ENCODE assay signal across 1 cellular context in the genomic region with DNA sequence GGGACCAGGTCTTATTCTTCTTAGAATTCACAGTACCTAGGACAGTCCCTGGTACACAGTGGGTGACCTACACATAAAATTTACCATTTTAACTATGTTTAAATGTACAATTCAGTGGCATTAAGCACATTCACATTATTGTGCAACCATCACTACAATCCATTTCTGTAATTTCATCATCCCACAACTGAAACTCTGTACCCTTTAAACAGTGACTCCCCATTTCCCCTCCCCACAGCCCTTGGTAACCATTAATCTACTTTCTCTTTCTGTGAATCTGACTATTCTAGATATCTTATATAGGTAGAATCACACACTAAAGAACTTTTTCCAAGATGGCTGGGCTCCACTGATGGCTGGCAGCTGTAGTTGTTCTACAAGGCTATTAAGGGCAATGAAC.
A peak's percentile ranks its signal among the peaks of the same experiment; 100 is the strongest.
TF ChIP-seq lines count a peak whose summit lies in the region.

No MANE protein-coding gene starts in this region.

TF ChIP-seq in HepG2, 621 proteins besides CTCF, POLR2A, EP300 and RAD21 (continued from another document and continues in another):
- TF ChIP-seq, protein P1, sequence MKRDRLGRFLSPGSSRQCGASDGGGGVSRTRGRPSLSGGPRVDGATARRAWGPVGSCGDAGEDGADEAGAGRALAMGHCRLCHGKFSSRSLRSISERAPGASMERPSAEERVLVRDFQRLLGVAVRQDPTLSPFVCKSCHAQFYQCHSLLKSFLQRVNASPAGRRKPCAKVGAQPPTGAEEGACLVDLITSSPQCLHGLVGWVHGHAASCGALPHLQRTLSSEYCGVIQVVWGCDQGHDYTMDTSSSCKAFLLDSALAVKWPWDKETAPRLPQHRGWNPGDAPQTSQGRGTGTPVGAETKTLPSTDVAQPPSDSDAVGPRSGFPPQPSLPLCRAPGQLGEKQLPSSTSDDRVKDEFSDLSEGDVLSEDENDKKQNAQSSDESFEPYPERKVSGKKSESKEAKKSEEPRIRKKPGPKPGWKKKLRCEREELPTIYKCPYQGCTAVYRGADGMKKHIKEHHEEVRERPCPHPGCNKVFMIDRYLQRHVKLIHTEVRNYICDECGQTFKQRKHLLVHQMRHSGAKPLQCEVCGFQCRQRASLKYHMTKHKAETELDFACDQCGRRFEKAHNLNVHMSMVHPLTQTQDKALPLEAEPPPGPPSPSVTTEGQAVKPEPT (CRISPR knock-in tag; IDR thresholded peaks at IDR 0.05; ENCODE audit: low read depth) = no peak
- TF ChIP-seq, protein P2, sequence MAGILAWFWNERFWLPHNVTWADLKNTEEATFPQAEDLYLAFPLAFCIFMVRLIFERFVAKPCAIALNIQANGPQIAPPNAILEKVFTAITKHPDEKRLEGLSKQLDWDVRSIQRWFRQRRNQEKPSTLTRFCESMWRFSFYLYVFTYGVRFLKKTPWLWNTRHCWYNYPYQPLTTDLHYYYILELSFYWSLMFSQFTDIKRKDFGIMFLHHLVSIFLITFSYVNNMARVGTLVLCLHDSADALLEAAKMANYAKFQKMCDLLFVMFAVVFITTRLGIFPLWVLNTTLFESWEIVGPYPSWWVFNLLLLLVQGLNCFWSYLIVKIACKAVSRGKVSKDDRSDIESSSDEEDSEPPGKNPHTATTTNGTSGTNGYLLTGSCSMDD (CRISPR knock-in tag; IDR thresholded peaks at IDR 0.05) = no peak
- TF ChIP-seq SETDB1 (CRISPR knock-in tag; IDR thresholded peaks at IDR 0.05; ENCODE audit: borderline replicate concordance) = no peak
- TF ChIP-seq ZNF430 (CRISPR knock-in tag; IDR thresholded peaks at IDR 0.05) = no peak
- no peak for TF ChIP-seq ZNF652 (CRISPR knock-in tag; IDR thresholded peaks at IDR 0.05; ENCODE audit: borderline replicate concordance, low read depth)
- no peak for TF ChIP-seq ZNF563 (CRISPR knock-in tag; IDR thresholded peaks at IDR 0.05)
- TF ChIP-seq, protein P3, sequence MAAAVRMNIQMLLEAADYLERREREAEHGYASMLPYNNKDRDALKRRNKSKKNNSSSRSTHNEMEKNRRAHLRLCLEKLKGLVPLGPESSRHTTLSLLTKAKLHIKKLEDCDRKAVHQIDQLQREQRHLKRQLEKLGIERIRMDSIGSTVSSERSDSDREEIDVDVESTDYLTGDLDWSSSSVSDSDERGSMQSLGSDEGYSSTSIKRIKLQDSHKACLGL (CRISPR knock-in tag; IDR thresholded peaks at IDR 0.05) = no peak
- TF ChIP-seq, protein P4, sequence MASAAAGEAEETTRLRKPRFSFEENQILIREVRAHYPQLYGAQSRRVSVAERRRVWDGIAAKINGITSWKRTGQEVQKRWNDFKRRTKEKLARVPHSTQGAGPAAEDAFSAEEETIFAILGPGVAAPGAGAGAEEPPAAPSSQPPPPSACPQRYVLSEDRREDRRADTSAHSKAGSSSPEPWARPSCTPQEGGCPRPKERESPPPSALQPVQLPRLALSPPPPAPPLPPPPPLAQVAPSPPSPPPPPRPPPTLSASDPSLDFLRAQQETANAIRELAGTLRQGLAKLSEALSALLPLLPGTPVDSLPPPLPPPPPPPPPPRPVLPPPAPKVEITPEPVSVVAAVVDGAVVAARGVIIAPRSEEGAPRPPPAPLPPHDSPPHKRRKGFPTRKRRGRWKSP (CRISPR knock-in tag; IDR thresholded peaks at IDR 0.05) = no peak
- TF ChIP-seq, protein P5, sequence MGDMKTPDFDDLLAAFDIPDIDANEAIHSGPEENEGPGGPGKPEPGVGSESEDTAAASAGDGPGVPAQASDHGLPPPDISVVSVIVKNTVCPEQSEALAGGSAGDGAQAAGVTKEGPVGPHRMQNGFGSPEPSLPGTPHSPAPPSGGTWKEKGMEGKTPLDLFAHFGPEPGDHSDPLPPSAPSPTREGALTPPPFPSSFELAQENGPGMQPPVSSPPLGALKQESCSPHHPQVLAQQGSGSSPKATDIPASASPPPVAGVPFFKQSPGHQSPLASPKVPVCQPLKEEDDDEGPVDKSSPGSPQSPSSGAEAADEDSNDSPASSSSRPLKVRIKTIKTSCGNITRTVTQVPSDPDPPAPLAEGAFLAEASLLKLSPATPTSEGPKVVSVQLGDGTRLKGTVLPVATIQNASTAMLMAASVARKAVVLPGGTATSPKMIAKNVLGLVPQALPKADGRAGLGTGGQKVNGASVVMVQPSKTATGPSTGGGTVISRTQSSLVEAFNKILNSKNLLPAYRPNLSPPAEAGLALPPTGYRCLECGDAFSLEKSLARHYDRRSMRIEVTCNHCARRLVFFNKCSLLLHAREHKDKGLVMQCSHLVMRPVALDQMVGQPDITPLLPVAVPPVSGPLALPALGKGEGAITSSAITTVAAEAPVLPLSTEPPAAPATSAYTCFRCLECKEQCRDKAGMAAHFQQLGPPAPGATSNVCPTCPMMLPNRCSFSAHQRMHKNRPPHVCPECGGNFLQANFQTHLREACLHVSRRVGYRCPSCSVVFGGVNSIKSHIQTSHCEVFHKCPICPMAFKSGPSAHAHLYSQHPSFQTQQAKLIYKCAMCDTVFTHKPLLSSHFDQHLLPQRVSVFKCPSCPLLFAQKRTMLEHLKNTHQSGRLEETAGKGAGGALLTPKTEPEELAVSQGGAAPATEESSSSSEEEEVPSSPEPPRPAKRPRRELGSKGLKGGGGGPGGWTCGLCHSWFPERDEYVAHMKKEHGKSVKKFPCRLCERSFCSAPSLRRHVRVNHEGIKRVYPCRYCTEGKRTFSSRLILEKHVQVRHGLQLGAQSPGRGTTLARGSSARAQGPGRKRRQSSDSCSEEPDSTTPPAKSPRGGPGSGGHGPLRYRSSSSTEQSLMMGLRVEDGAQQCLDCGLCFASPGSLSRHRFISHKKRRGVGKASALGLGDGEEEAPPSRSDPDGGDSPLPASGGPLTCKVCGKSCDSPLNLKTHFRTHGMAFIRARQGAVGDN (CRISPR knock-in tag; IDR thresholded peaks at IDR 0.05) = no peak
- TF ChIP-seq, protein P6, sequence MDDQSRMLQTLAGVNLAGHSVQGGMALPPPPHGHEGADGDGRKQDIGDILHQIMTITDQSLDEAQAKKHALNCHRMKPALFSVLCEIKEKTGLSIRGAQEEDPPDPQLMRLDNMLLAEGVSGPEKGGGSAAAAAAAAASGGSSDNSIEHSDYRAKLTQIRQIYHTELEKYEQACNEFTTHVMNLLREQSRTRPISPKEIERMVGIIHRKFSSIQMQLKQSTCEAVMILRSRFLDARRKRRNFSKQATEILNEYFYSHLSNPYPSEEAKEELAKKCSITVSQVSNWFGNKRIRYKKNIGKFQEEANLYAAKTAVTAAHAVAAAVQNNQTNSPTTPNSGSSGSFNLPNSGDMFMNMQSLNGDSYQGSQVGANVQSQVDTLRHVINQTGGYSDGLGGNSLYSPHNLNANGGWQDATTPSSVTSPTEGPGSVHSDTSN (CRISPR knock-in tag; IDR thresholded peaks at IDR 0.05; ENCODE audit: borderline replicate concordance) = no peak
- TF ChIP-seq NR0B2 (CRISPR knock-in tag; IDR thresholded peaks at IDR 0.05) = no peak
- TF ChIP-seq GATAD2A (CRISPR knock-in tag; IDR thresholded peaks at IDR 0.05) = 0 out of 2 replicates have a peak, but pooled peaks have one; percentile 22
- no peak for TF ChIP-seq HDAC2 (CRISPR knock-in tag; IDR thresholded peaks at IDR 0.05)
- TF ChIP-seq SMC3 (IDR thresholded peaks at IDR 0.05; ENCODE audit: low read length) = 0 out of 2 replicates have a peak, but pooled peaks have one; percentile 18
- no peak for TF ChIP-seq DDIT3 (CRISPR knock-in tag; IDR thresholded peaks at IDR 0.05)
- no peak for TF ChIP-seq ZNF550 (CRISPR knock-in tag; IDR thresholded peaks at IDR 0.05; ENCODE audit: borderline replicate concordance)
- TF ChIP-seq ZBTB38 (CRISPR knock-in tag; IDR thresholded peaks at IDR 0.05) = no peak
- TF ChIP-seq MEIS2 (CRISPR knock-in tag; IDR thresholded peaks at IDR 0.05) = no peak
- TF ChIP-seq, protein P7, sequence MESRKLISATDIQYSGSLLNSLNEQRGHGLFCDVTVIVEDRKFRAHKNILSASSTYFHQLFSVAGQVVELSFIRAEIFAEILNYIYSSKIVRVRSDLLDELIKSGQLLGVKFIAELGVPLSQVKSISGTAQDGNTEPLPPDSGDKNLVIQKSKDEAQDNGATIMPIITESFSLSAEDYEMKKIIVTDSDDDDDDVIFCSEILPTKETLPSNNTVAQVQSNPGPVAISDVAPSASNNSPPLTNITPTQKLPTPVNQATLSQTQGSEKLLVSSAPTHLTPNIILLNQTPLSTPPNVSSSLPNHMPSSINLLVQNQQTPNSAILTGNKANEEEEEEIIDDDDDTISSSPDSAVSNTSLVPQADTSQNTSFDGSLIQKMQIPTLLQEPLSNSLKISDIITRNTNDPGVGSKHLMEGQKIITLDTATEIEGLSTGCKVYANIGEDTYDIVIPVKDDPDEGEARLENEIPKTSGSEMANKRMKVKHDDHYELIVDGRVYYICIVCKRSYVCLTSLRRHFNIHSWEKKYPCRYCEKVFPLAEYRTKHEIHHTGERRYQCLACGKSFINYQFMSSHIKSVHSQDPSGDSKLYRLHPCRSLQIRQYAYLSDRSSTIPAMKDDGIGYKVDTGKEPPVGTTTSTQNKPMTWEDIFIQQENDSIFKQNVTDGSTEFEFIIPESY (CRISPR knock-in tag; IDR thresholded peaks at IDR 0.05) = no peak
- no peak for TF ChIP-seq ZC3H13 (CRISPR knock-in tag; IDR thresholded peaks at IDR 0.05)
- no peak for TF ChIP-seq GATA4 (IDR thresholded peaks at IDR 0.05; ENCODE audit: borderline replicate concordance, low read depth)
- TF ChIP-seq ZNF713 (CRISPR knock-in tag; IDR thresholded peaks at IDR 0.05) = no peak
- TF ChIP-seq BRF2 (CRISPR knock-in tag; IDR thresholded peaks at IDR 0.05) = no peak
- TF ChIP-seq HNF4A (CRISPR knock-in tag; IDR thresholded peaks at IDR 0.05) = 0 out of 2 replicates have a peak, but pooled peaks have one; percentile 5
- no peak for TF ChIP-seq ELF4 (CRISPR knock-in tag; IDR thresholded peaks at IDR 0.05; ENCODE audit: borderline replicate concordance)
- no peak for TF ChIP-seq TCF12 (IDR thresholded peaks at IDR 0.05)
- TF ChIP-seq TCF12 (CRISPR knock-in tag; IDR thresholded peaks at IDR 0.05) = no peak
- TF ChIP-seq HES4 (CRISPR knock-in tag; IDR thresholded peaks at IDR 0.05; ENCODE audit: borderline replicate concordance) = no peak
- no peak for TF ChIP-seq EZH2 (conservative IDR thresholded peaks at IDR 0.05; ENCODE audit: low read depth, low read length)
- no peak for TF ChIP-seq HNRNPUL1 (IDR thresholded peaks at IDR 0.05; ENCODE audit: low read depth, low read length)
- no peak for TF ChIP-seq MLLT10 (CRISPR knock-in tag; IDR thresholded peaks at IDR 0.05)
- TF ChIP-seq NFIC (IDR thresholded peaks at IDR 0.05; ENCODE audit: low read length) = no peak
- no peak for TF ChIP-seq ZNF773 (CRISPR knock-in tag; IDR thresholded peaks at IDR 0.05; ENCODE audit: borderline replicate concordance)
- no peak for TF ChIP-seq SKI (IDR thresholded peaks at IDR 0.05; ENCODE audit: partially characterized antibody)
- TF ChIP-seq NFYC (CRISPR knock-in tag; IDR thresholded peaks at IDR 0.05) = no peak
- TF ChIP-seq ZFAT (CRISPR knock-in tag; conservative IDR thresholded peaks at IDR 0.05) = no peak
- TF ChIP-seq TBX2 (CRISPR knock-in tag; IDR thresholded peaks at IDR 0.05; ENCODE audit: borderline replicate concordance) = no peak
- TF ChIP-seq ETS1 (CRISPR knock-in tag; IDR thresholded peaks at IDR 0.05) = no peak
